Comparison of ENCODE assay signal across 8 cellular contexts in genomic region chr2:37196320-37197195, GRCh38. TPM values are rescaled to one million over a fixed set of nuclear protein-coding genes. Genes with fewer than 3 reads are reported as not detected.
DNase-seq lines count a peak whose midpoint lies in the region; ATAC-seq and TF ChIP-seq lines count a peak whose summit lies in the region.

Gene CEBPZOS (plus strand): TSS chr2:37196496. CDS start chr2:37199705, 3,209 bp downstream.

- H4K91ac ChIP-seq in trophoblast cell (ENCODE audit: low read depth, low read length), result peak within 1 kb of the TSS; percentile 86

- H3K4me1 ChIP-seq in trophoblast cell (ENCODE audit: control insufficient read depth in 1 of 2, insufficient read depth in 2 of 2, low read length in 2 of 2), result no peaks in the 10 kb centered on the region
- peaks cover 6 to 23% (median 13%) of the 10 kb centered on the region in 4 donors for H3K4me1 ChIP-seq in transverse colon

- H3K79me2 ChIP-seq in trophoblast cell (ENCODE audit: control insufficient read depth, insufficient read depth, low read length, poor library complexity), result peaks cover 5% of the 10 kb centered on the region

- H3K79me1 ChIP-seq in trophoblast cell (ENCODE audit: low read length), result peaks cover 8% of the 10 kb centered on the region

- H3K27ac ChIP-seq in trophoblast cell (ENCODE audit: low read depth, low read length) (peak within 1 kb of the TSS; percentile 18), transverse colon (peak within 1 kb of the TSS; percentile 85 to 89 (median 88))

- intact Hi-C loops in transverse colon (cut with DNase I; ENCODE audit: low total_unique reads), result no loop called here

- peak within 1 kb of the TSS; percentile 96 for H3K4me3 Mint-ChIP-seq in activated naive CD4-positive, alpha-beta T cell treated with anti-CD3 and anti-CD28 coated beads, Interleukin-2, amount 50 U/mL, for 24 hours

- no CpG with 5 or more reads among the region's 72 CpGs for WGBS in trophoblast cell (ENCODE audit: extremely low coverage, insufficient coverage, insufficient read length)
- WGBS in transverse colon (ENCODE audit: low coverage in 1 of 2), 2 donors, result 0 to 3% methylated on average over 8 to 65 of the region's 72 CpGs

- peak within 1 kb of the TSS; percentile 93 for H4K8ac ChIP-seq in trophoblast cell (ENCODE audit: low read depth, low read length)

- peaks cover 7% of the 10 kb centered on the region for H3K36me3 Mint-ChIP-seq in activated naive CD4-positive, alpha-beta T cell treated with anti-CD3 and anti-CD28 coated beads, Interleukin-2, amount 50 U/mL, for 24 hours

- H2AK5ac ChIP-seq in trophoblast cell (ENCODE audit: low read length), result no peak within 1 kb of the TSS

- ATAC-seq in HG02610 (IDR thresholded peaks at IDR 0.05; ENCODE audit: unreplicated experiment) (peak; percentile 84), SK-N-SH treated with all-trans-retinoic acid at 6 μM for 48 hours (peak; percentile 88)

- H3K9me3 ChIP-seq in trophoblast cell (ENCODE audit: insufficient read depth, low read depth, low read length) (no peaks in the 10 kb centered on the region), transverse colon (no peaks in the 10 kb centered on the region)

- TF ChIP-seq EP300 in transverse colon (IDR thresholded peaks at IDR 0.05; ENCODE audit: low read depth), result no peak

- DNase-seq in NCI-H1092 treated with DMSO at 0.1 percent for 48 hours (lab: John Stamatoyannopoulos, UW) (peak; percentile 66), glomerular visceral epithelial cell (ENCODE audit: extremely low spot score) (peak; percentile 78), trophoblast cell (peak; percentile 84 to 92), transverse colon (peak; percentile 90)

- in situ Hi-C loops in transverse colon (cut with MboI; ENCODE audit: low pct_ligation_motif_present in 1 of 4, low pct_unique_long_range_greater_than_20kb in 1 of 4, low sequenced_read_pairs in 3 of 4), result no loop called here

- H3K9me3 Mint-ChIP-seq in activated naive CD4-positive, alpha-beta T cell treated with anti-CD3 and anti-CD28 coated beads, Interleukin-2, amount 50 U/mL, for 24 hours, result no peaks in the 10 kb centered on the region

- peak in 1 of 5 experiments; percentile 9 for TF ChIP-seq CTCF in transverse colon (IDR thresholded peaks at IDR 0.05)

- H3K4me2 ChIP-seq in trophoblast cell (ENCODE audit: low read length), result peak within 1 kb of the TSS; percentile 80

- peaks cover 4 to 5% of the 10 kb centered on the region in 2 experiments for H3K36me3 ChIP-seq in trophoblast cell (ENCODE audit: control insufficient read depth in 1 of 2, insufficient read depth in 2 of 2, low read length in 2 of 2)
- H3K36me3 ChIP-seq in transverse colon, result peaks cover 0 to 14% (median under 1%) of the 10 kb centered on the region in 4 donors

- peak; percentile 86 for TF ChIP-seq POLR2A in transverse colon (IDR thresholded peaks at IDR 0.05)

- H3K18ac ChIP-seq in trophoblast cell (ENCODE audit: low read length), result peak within 1 kb of the TSS; percentile 81

- H3K27me3 ChIP-seq in trophoblast cell (ENCODE audit: insufficient read depth, low read length) (no peaks in the 10 kb centered on the region), transverse colon (no peaks in the 10 kb centered on the region)

- H3K4me1 Mint-ChIP-seq in activated naive CD4-positive, alpha-beta T cell treated with anti-CD3 and anti-CD28 coated beads, Interleukin-2, amount 50 U/mL, for 24 hours, result peaks cover 36% of the 10 kb centered on the region

- H2BK5ac ChIP-seq in trophoblast cell (ENCODE audit: low read depth, low read length, poor library complexity), result peak within 1 kb of the TSS; percentile 80

- no peak within 1 kb of the TSS for H3K23ac ChIP-seq in trophoblast cell (ENCODE audit: low read length)

- peak within 1 kb of the TSS; percentile 76 for H3K4ac ChIP-seq in trophoblast cell (ENCODE audit: low read depth, low read length)

- peak within 1 kb of the TSS; percentile 74 for H3K4me3 ChIP-seq in GM08714 (ENCODE audit: low read length)
- H3K4me3 ChIP-seq in trophoblast cell (ENCODE audit: low read depth, low read length), result peak within 1 kb of the TSS; percentile 89
- peak within 1 kb of the TSS; percentile 60 to 80 (median 66) for H3K4me3 ChIP-seq in transverse colon

- peak within 1 kb of the TSS; percentile 76 for H4K12ac ChIP-seq in trophoblast cell (ENCODE audit: low read depth, low read length)

- H3K9ac ChIP-seq in trophoblast cell (ENCODE audit: low read length), result peak within 1 kb of the TSS; percentile 75

- no peaks in the 10 kb centered on the region for H3K27me3 Mint-ChIP-seq in activated naive CD4-positive, alpha-beta T cell treated with anti-CD3 and anti-CD28 coated beads, Interleukin-2, amount 50 U/mL, for 24 hours

- H2AFZ ChIP-seq in trophoblast cell (ENCODE audit: insufficient read depth, low read length, poor library complexity), result peak within 1 kb of the TSS; percentile 93

- no peak within 1 kb of the TSS for H2BK12ac ChIP-seq in trophoblast cell (ENCODE audit: low read length)

- peak within 1 kb of the TSS; percentile 86 for H3K14ac ChIP-seq in trophoblast cell (ENCODE audit: low read length)

- H3K27ac Mint-ChIP-seq in activated naive CD4-positive, alpha-beta T cell treated with anti-CD3 and anti-CD28 coated beads, Interleukin-2, amount 50 U/mL, for 24 hours, result peak within 1 kb of the TSS; percentile 99

- peak within 1 kb of the TSS; percentile 84 for H2BK120ac ChIP-seq in trophoblast cell (ENCODE audit: insufficient read depth, low read length, poor library complexity)

TF ChIP-seq in SK-N-SH treated with all-trans-retinoic acid at 6 μM for 48 hours, 23 proteins besides CTCF, POLR2A, EP300 and RAD21:
- TF ChIP-seq TSHZ2 (CRISPR knock-in tag; IDR thresholded peaks at IDR 0.05) (0 out of 2 replicates have a peak, but pooled peaks have one; percentile 44), ISL1 (CRISPR knock-in tag; IDR thresholded peaks at IDR 0.05) (no peak)

RNA-seq across cellular contexts. Expression of gene CEBPZOS, which starts in this region (rescaled TPM):
- polyA plus RNA-seq in trophoblast cell (2013), result 21.9 and 22.7 TPM in 2 replicates
- 10 to 100 TPM in 3 of 4 donors, 1 to 10 TPM in 1; 7.5 to 39.0 (median 24.2) TPM for total RNA-seq in transverse colon

Comparison
In these comparisons a context has a peak if more than half of its experiments do, and no peak if none do; other contexts are left out.
1. Peak in every context shown above with its lines: DNase-seq, ATAC-seq, H3K4me3 ChIP-seq and H3K27ac ChIP-seq.